In the genomic region with DNA sequence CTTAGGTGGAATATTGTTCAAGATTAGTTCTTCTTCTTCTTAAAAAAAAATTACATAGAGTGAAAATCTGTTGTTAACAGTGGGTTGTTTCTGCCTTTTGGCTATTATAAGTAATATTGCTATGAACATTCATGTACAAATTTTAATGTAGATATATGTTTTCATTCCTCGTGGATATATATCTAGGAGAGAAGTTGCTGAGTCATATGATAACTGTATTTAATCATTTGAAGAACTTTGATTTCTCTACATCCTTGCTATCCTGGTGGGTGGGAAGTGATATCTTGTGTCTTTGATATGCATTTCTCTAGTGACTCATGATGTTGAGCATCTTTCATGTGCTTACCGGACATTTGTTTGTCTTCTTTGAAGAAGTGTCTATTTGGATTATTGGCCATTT, we compare ENCODE assay signal across 2 cellular contexts.
TF ChIP-seq lines count a peak whose summit lies in the region.

No MANE protein-coding gene starts in this region.

TF ChIP-seq in K562, 482 proteins besides CTCF, POLR2A, EP300 and RAD21:
- TF ChIP-seq SP1 (CRISPR knock-in tag; IDR thresholded peaks at IDR 0.05) (no peak), ZSCAN32 (CRISPR knock-in tag; IDR thresholded peaks at IDR 0.05) (no peak), NFE2 (IDR thresholded peaks at IDR 0.05; ENCODE audit: low read depth) (0 out of 2 replicates have a peak, but pooled peaks have one; percentile 12), MAFF (IDR thresholded peaks at IDR 0.05; ENCODE audit: low read length) (peak; percentile 28; the same call in 1 of the 2 replicates), MAFG (tag; conservative IDR thresholded peaks at IDR 0.05) (peak; percentile 65), ARID1B (IDR thresholded peaks at IDR 0.05) (no peak), C11orf30 (IDR thresholded peaks at IDR 0.05; ENCODE audit: low read depth) (peak; percentile 15; the same call in 1 of the 2 replicates), SUPT5H (IDR thresholded peaks at IDR 0.05) (no peak), ZNF316 (IDR thresholded peaks at IDR 0.05) (peak; percentile 67), TAL1 (IDR thresholded peaks at IDR 0.05) (no peak), TCFL5 (CRISPR knock-in tag; conservative IDR thresholded peaks at IDR 0.05) (no peak), GTF2A2 (tag; IDR thresholded peaks at IDR 0.05) (no peak), LARP7 (IDR thresholded peaks at IDR 0.05) (no peak), DPF2 (IDR thresholded peaks at IDR 0.05) (no peak), HOXB6 (CRISPR knock-in tag; IDR thresholded peaks at IDR 0.05; ENCODE audit: borderline replicate concordance) (no peak), CHCHD3 (CRISPR knock-in tag; IDR thresholded peaks at IDR 0.05) (no peak), ZBED1 (IDR thresholded peaks at IDR 0.05) (no peak), NR4A1 (CRISPR knock-in tag; IDR thresholded peaks at IDR 0.05) (no peak), NR4A1 (tag; IDR thresholded peaks at IDR 0.05) (no peak), NUFIP1 (IDR thresholded peaks at IDR 0.05; ENCODE audit: partially characterized antibody) (no peak)
- TF ChIP-seq, protein P1, sequence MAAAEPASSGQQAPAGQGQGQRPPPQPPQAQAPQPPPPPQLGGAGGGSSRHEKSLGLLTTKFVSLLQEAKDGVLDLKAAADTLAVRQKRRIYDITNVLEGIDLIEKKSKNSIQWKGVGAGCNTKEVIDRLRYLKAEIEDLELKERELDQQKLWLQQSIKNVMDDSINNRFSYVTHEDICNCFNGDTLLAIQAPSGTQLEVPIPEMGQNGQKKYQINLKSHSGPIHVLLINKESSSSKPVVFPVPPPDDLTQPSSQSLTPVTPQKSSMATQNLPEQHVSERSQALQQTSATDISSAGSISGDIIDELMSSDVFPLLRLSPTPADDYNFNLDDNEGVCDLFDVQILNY (CRISPR knock-in tag; IDR thresholded peaks at IDR 0.05), result no peak

TF ChIP-seq in GM12891, 5 proteins besides CTCF, POLR2A, EP300 and RAD21:
- TF ChIP-seq TAF1 (IDR thresholded peaks at IDR 0.05; ENCODE audit: low read depth, low read length) (no peak), POU2F2 (IDR thresholded peaks at IDR 0.05; ENCODE audit: low read depth, low read length) (no peak), POLR2AphosphoS5 (IDR thresholded peaks at IDR 0.05; ENCODE audit: low read depth, low read length) (no peak), SPI1 (IDR thresholded peaks at IDR 0.05; ENCODE audit: low read depth, low read length) (no peak), PAX5 (IDR thresholded peaks at IDR 0.05; ENCODE audit: insufficient read depth, low read length, severe bottlenecking) (no peak)
